In the genomic region with DNA sequence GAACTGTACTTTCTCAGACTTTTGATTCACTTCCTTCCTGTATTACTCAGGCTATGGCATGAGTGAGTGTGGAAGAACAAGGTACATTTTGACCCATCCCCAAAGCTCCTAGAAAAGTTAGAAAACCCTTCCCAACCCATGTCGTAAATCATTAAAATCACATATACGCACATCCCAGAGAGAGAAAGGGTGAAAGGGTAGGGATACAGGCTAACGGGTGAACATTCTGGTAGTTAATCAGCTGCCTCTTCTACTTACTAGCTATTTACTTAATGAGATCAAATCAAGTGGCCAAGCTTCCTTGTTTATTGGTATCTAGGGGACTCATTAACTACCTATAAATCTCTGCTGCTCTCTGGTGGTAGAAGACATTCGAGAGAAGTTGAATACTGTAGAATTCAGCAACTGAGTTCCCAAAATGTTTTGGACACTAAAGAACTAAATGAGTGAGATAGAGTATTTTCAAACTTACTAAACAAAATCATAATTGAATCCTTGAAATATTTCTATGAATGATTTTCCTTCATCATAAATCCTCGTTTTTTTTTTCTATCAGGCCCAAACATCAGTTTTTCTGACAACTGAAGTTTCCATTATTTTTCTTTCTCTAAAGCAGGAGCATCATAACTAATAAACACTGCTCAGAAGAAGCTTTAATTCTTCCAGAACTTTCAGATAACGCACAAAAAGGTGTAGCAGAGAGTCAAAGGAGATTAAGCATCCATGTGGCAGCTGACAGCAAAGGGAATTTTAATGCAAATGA, we compare ENCODE assay signal across 8 cellular contexts.
A peak's percentile ranks its signal among the peaks of the same experiment; 100 is the strongest.
DNase-seq lines count a peak whose midpoint lies in the region; ATAC-seq and TF ChIP-seq lines count a peak whose summit lies in the region.

No MANE protein-coding gene starts in this region.

- no peaks in the 10 kb centered on the region for H3K9me3 Mint-ChIP-seq in natural killer cell treated with Interleukin-12 subunit alpha and Interleukin-12 subunit beta and Interleukin-15 and Interleukin-18, amount 100 ng/mL, for 72 hours

- H3K4me3 Mint-ChIP-seq in natural killer cell treated with Interleukin-12 subunit alpha and Interleukin-12 subunit beta and Interleukin-15 and Interleukin-18, amount 100 ng/mL, for 72 hours, result no peak overlapping the region

- no peaks in the 10 kb centered on the region for H4K20me1 ChIP-seq in KMS-11 (ENCODE audit: insufficient read depth)

- no peaks in the 10 kb centered on the region for H3K36me3 Mint-ChIP-seq in natural killer cell treated with Interleukin-12 subunit alpha and Interleukin-12 subunit beta and Interleukin-15 and Interleukin-18, amount 100 ng/mL, for 72 hours

- no peak overlapping the region for H3K27ac ChIP-seq in KMS-11

- ATAC-seq in GM18907 (IDR thresholded peaks at IDR 0.05; ENCODE audit: unreplicated experiment), result no peak
- no peak for ATAC-seq in HG02870 (IDR thresholded peaks at IDR 0.05; ENCODE audit: unreplicated experiment)
- ATAC-seq in natural killer cell treated with Interleukin-12 subunit alpha and Interleukin-12 subunit beta and Interleukin-15 and Interleukin-18, amount 100 ng/mL, for 72 hours, result no peak

- H3K27me3 ChIP-seq in KMS-11 (ENCODE audit: insufficient read depth, low read depth), result no peaks in the 10 kb centered on the region

- no peaks in the 10 kb centered on the region for H3K79me2 ChIP-seq in KMS-11 (ENCODE audit: insufficient read depth, low read depth)

- no peak overlapping the region for H2AFZ ChIP-seq in KMS-11 (ENCODE audit: low read depth)

- DNase-seq in D341Med (ENCODE audit: low spot score), result peak; percentile 45
- DNase-seq in T1000 (lab: John Stamatoyannopoulos, UW), result peak; percentile 7
- peak; percentile 51 for DNase-seq in glomerular visceral epithelial cell (ENCODE audit: extremely low spot score)
- DNase-seq in smooth muscle cell of the brain vasculature (ENCODE audit: low read depth, low spot score), result peak; percentile 23
- DNase-seq in natural killer cell treated with Interleukin-12 subunit alpha and Interleukin-12 subunit beta and Interleukin-15 and Interleukin-18, amount 100 ng/mL, for 72 hours (ENCODE audit: low spot score), result no peak

- no peak overlapping the region for H3K4me3 ChIP-seq in KMS-11 (IDR thresholded peaks at IDR 0.05; ENCODE audit: insufficient read depth, low read depth, low read length)

- H3K4me1 Mint-ChIP-seq in natural killer cell treated with Interleukin-12 subunit alpha and Interleukin-12 subunit beta and Interleukin-15 and Interleukin-18, amount 100 ng/mL, for 72 hours (ENCODE audit: low read depth in 2 of 2), result no peaks in the 10 kb centered on the region

- H3K27me3 Mint-ChIP-seq in natural killer cell treated with Interleukin-12 subunit alpha and Interleukin-12 subunit beta and Interleukin-15 and Interleukin-18, amount 100 ng/mL, for 72 hours, result peaks cover 3 to 14% of the 10 kb centered on the region in 2 donors

- no peak overlapping the region for H3K4me2 ChIP-seq in KMS-11

- peak; percentile 65 for TF ChIP-seq CTCF in KMS-11 (conservative IDR thresholded peaks at IDR 0.05; ENCODE audit: low read depth, low read length)

- H3K4me1 ChIP-seq in KMS-11 (ENCODE audit: low read depth, poor library complexity, severe bottlenecking), result no peaks in the 10 kb centered on the region

- H3K36me3 ChIP-seq in KMS-11 (ENCODE audit: insufficient read depth), result no peaks in the 10 kb centered on the region

- H3K27ac Mint-ChIP-seq in natural killer cell treated with Interleukin-12 subunit alpha and Interleukin-12 subunit beta and Interleukin-15 and Interleukin-18, amount 100 ng/mL, for 72 hours, result no peak overlapping the region

- no peak overlapping the region for H3K9ac ChIP-seq in KMS-11
